In the genomic region with DNA sequence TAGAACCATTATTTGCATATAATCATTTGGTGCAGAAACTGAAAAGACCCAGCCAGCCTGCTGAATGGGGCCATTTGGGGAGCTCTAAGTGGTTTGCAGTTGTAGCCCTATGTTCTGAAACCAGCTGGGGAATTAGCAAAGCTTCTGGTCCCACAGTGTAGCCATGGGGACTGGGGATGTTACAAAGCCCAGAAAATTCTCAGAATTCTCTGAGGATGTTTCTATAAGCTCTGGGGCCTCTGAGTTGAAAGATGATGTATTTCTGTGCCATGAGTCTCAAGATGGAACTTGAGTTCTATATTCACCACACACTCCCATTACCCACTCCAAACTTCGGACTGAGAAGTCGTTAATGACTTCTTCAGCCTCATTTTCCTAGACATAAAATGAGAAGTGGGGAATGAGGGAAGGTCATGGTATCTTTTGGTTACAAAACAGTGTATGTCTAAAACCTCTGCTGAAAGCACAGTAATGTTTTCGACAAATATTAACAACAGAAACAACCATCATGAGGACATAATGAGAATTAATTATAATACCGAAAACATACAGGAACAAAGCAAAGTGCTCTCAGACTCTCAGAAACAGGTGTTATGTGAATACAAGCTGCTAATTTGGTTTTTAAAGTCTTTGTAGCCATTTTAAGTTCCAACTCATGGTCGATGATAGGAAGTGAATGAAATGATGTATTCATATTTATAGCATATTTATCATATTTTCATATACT, we compare ENCODE assay signal across 12 cellular contexts.
DNase-seq lines count a peak whose midpoint lies in the region; ATAC-seq and TF ChIP-seq lines count a peak whose summit lies in the region.
"Had no signal": no experiment of that assay in that cellular context is flagged by ENCODE, and none has a peak within 500 bp of the region (broad histone marks: within the 10 kb centered on the region; RNA-seq: fewer than 3 reads in every experiment).

No MANE protein-coding gene starts in this region.

- H3K9me3 Mint-ChIP-seq in T-cell = no peaks in the 10 kb centered on the region

- H3K4me3 Mint-ChIP-seq in T-cell = no peak overlapping the region

- DNase-seq in GM10266 (ENCODE audit: extremely low spot score) = peak; percentile 58
- peak; percentile 41 for DNase-seq in GM19240 (ENCODE audit: insufficient read length, low spot score)
- DNase-seq in T-cell = no peak
- DNase-seq in hypothalamus (lab: John Stamatoyannopoulos, UW) = no peak
- no peak for DNase-seq in Kasumi-1 (lab: John Stamatoyannopoulos, UW)
- no peak for DNase-seq in activated gamma-delta T cell (lab: John Stamatoyannopoulos, UW)
- DNase-seq: adrenal gland, NCI-H1436 treated with DMSO at 0.1 percent for 48 hours, PC-3, T-helper 9 cell had no signal

- peak; percentile 78 for ATAC-seq in HG02610 (IDR thresholded peaks at IDR 0.05; ENCODE audit: unreplicated experiment)
- ATAC-seq in HG03280 (IDR thresholded peaks at IDR 0.05; ENCODE audit: unreplicated experiment) = peak; percentile 88
- no peak for ATAC-seq in T-cell (replicated peaks in 1 of 4)
- ATAC-seq: PC-3 had no signal

- POLR2A ChIA-PET in T-cell (lab: Charles Lee) = no interaction called here

- no peak for TF ChIP-seq CTCF in GM10266 (IDR thresholded peaks at IDR 0.05; ENCODE audit: control insufficient read depth, insufficient read depth, low read depth, missing control alignments)

- H3K4me1 Mint-ChIP-seq in T-cell = peaks cover 16 to 35% (median 23%) of the 10 kb centered on the region in 3 donors

- H3K27me3 Mint-ChIP-seq in T-cell = no peaks in the 10 kb centered on the region

- H3K36me3 Mint-ChIP-seq in T-cell = peaks cover 47% of the 10 kb centered on the region

- H3K27ac Mint-ChIP-seq in T-cell = no peak overlapping the region

- CTCF ChIA-PET in T-cell (lab: Charles Lee) = no interaction called here

Comparison
In these comparisons a context has a peak if more than half of its experiments do, and no peak if none do; other contexts are left out.
1. DNase-seq: peak in GM10266 (single experiment) and GM19240 (single experiment); none in T-cell (0 of 34), hypothalamus (0 of 51), Kasumi-1 (0 of 2) and activated gamma-delta T cell (single experiment).
2. ATAC-seq: peak in HG02610 (single experiment) and HG03280 (single experiment); none in T-cell (0 of 4).